ENCODE assay signal across 21 cellular contexts in the genomic region with DNA sequence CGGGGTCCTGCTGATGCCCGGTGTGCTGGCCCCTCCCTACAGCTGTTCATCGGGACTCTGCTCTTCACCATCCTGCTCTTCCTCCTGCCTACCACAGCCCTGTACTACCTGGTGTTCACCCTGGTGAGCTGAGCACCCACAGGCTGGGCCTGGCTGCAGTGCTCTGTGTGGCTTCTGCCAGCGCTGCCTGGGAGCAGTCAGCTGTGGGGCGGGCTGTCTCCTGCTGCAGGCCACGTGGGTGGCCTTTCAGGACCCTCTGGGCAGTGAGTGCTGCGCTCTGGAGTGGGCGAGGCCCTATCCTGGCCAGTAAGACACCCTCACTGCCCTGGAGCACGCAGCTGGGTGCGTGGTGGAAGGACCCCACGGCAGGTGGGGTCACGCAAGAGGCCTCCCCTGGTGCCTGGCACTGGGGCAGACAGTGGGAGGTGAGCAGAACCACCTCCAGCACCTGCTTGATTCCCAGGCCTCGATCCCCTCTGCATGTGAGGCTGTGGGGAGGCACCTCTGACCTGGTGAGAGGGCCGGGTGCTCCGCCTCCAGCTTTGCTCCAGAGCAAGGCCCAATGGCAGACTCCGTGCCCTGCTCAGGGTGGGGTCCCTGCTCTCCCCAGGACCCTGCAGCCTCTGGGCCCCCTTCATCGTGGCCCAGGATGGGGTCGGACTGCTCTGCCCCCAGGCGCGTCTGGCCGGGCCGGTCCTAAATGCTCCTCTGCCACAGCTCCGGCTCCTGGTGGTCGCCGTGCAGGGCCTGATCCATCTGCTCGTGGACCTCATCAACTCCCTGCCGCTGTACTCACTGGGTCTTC. TPM values are rescaled to one million over a fixed set of nuclear protein-coding genes. Genes with fewer than 3 reads are reported as not detected.
"Had no signal": no experiment of that assay in that cellular context is flagged by ENCODE, and none has a peak within 500 bp of the region (broad histone marks: within the 10 kb centered on the region; RNA-seq: fewer than 3 reads in every experiment).

No MANE protein-coding gene starts in this region.

- H3K36me3 ChIP-seq: breast epithelium, thoracic aorta had no signal

- H3K4me1 ChIP-seq: ascending aorta, breast epithelium had no signal

- ATAC-seq: left colon; lower lobe of right lung; natural killer cell; stimulated activated naive B cell treated with anti-CD40 and anti-IgM and Interleukin-4, amounts not matched to agents 10 μg/mL and 1 μg/mL and 100 μg/mL, for 72 hours had no signal

- H3K27ac ChIP-seq: ascending aorta, breast epithelium, lower lobe of right lung, neutrophil, spleen, thoracic aorta, upper lobe of left lung, WERI-Rb-1 had no signal

- H3K27me3 ChIP-seq: ascending aorta, breast epithelium, upper lobe of left lung had no signal

- DNase-seq: activated CD4-positive, alpha-beta T cell treated with anti-CD3 and anti-CD28 coated beads for 1 hour; activated CD4-positive, alpha-beta T cell treated with anti-CD3 and anti-CD28 coated beads, Interleukin-2, amount 50 U/mL, for 48 hours; activated gamma-delta T cell; cortex of kidney; erythroblast; foreskin melanocyte; glutamatergic neuron; hippocampal formation; islet precursor cell; left colon; lower lobe of right lung; natural killer cell; posterior cingulate gyrus; spleen; stimulated activated naive B cell treated with anti-CD40 and anti-IgM and Interleukin-4, amounts not matched to agents 10 μg/mL and 1 μg/mL and 100 μg/mL, for 72 hours; WERI-Rb-1 had no signal

- H3K9me3 ChIP-seq: ascending aorta, breast epithelium, lower lobe of right lung, neutrophil, spleen, thoracic aorta, upper lobe of left lung had no signal

- H3K4me3 ChIP-seq: ascending aorta, breast epithelium, lower lobe of right lung, spleen, thoracic aorta, upper lobe of left lung had no signal

RNA-seq across cellular contexts. Expression of a gene that starts 20.1 kb away (rescaled TPM):
- polyA plus RNA-seq: spleen had no signal
